In the genomic region with DNA sequence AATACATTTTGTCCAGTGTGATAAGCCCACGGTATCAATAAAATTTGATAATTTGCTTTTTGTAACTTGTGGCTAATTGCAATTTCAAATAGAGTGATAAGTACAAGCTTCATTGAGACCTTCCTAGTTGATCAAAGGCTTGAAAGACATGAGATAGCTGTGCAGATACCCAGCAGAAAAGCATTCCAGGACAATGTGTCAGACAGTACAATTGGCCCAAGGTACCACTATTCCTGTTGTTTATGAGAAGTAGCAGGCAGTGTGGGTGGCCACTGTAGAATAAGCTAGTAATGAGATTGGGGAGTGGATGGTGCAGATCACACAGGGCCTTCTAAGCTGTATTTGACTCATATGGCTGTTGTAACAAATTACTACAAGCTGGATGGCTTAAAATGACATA, we compare ENCODE assay signal across 21 cellular contexts.
"Had no signal": no experiment of that assay in that cellular context is flagged by ENCODE, and none has a peak within 500 bp of the region (broad histone marks: within the 10 kb centered on the region; RNA-seq: fewer than 3 reads in every experiment).

No MANE protein-coding gene starts in this region.

- H3K4me3 Mint-ChIP-seq: immature natural killer cell; mesothelial cell of epicardium; naive B cell; naive thymus-derived CD8-positive, alpha-beta T cell had no signal

- H3K4me1 ChIP-seq: esophagus muscularis mucosa, foreskin keratinocyte, gastroesophageal sphincter, heart left ventricle, left lung, lower lobe of right lung had no signal

- H3K4me2 ChIP-seq: hepatocyte had no signal

- H3K79me2 ChIP-seq: hepatocyte had no signal

- H3K4me3 ChIP-seq: coronary artery, dorsolateral prefrontal cortex, esophagus muscularis mucosa, gastroesophageal sphincter, heart left ventricle, hepatocyte, left lung, lower lobe of right lung, mucosa of descending colon had no signal

- H3K36me3 ChIP-seq: esophagus muscularis mucosa, gastroesophageal sphincter, heart left ventricle, left lung, lower lobe of right lung had no signal

- H3K36me3 Mint-ChIP-seq: immature natural killer cell; mesothelial cell of epicardium; naive B cell; naive thymus-derived CD8-positive, alpha-beta T cell had no signal

- H3K27me3 Mint-ChIP-seq: naive B cell; naive thymus-derived CD8-positive, alpha-beta T cell had no signal

- H3K9me3 ChIP-seq: gastroesophageal sphincter, lower lobe of right lung, mucosa of descending colon had no signal

- DNase-seq: dermis blood vessel endothelial cell; dorsolateral prefrontal cortex; effector CD4-positive, alpha-beta T cell; effector memory CD4-positive, alpha-beta T cell; foreskin keratinocyte; heart left ventricle; hypothalamus; immature natural killer cell; left cardiac atrium; left ventricle myocardium superior; lower lobe of right lung; mesenchymal stem cell; mucosa of descending colon; naive B cell; naive thymus-derived CD8-positive, alpha-beta T cell had no signal

- H3K27me3 ChIP-seq: dorsolateral prefrontal cortex, esophagus muscularis mucosa, foreskin keratinocyte, gastroesophageal sphincter, heart left ventricle, hepatocyte, left lung had no signal

- H3K4me1 Mint-ChIP-seq: immature natural killer cell; mesothelial cell of epicardium; naive B cell; naive thymus-derived CD8-positive, alpha-beta T cell had no signal

- H2AFZ ChIP-seq: hepatocyte had no signal

- H3K27ac ChIP-seq: coronary artery, dorsolateral prefrontal cortex, esophagus muscularis mucosa, foreskin keratinocyte, gastroesophageal sphincter, heart left ventricle, hepatocyte, left lung, lower lobe of right lung had no signal

- H3K27ac Mint-ChIP-seq: immature natural killer cell; mesothelial cell of epicardium; naive B cell; naive thymus-derived CD8-positive, alpha-beta T cell had no signal
